In genomic region chr16:10895053-10895946, GRCh38 we compare ENCODE assay signal across 8 cellular contexts. TPM values are rescaled to one million over a fixed set of nuclear protein-coding genes. Genes with fewer than 3 reads are reported as not detected.
DNase-seq lines count a peak whose midpoint lies in the region; ATAC-seq and TF ChIP-seq lines count a peak whose summit lies in the region.

No MANE protein-coding gene starts in this region.

- H3K4me3 ChIP-seq in epithelial cell of esophagus (ENCODE audit: low read length) = no peak overlapping the region

- TF ChIP-seq CTCF in epithelial cell of esophagus (IDR thresholded peaks at IDR 0.05; ENCODE audit: insufficient read depth, low read depth, low read length, missing control alignments) = no peak

- intact Hi-C loops in sciatic nerve (cut with DNase I) = no loop called here

- DNase-seq in NCI-H2107 treated with DMSO at 0.1 percent for 48 hours (lab: John Stamatoyannopoulos, UW; ENCODE audit: unreplicated experiment) (peak; percentile 9), NCI-H2107 (lab: John Stamatoyannopoulos, UW) (no peak), RPMI7951 (ENCODE audit: low read depth) (peak; percentile 32), epithelial cell of esophagus (ENCODE audit: low read depth) (peak; percentile 50), sciatic nerve (ENCODE audit: low spot score) (peak; percentile 68), SW480 (ENCODE audit: low spot score) (no peak)

- peak; percentile 44 for ATAC-seq in sciatic nerve
- ATAC-seq in GM21786 (IDR thresholded peaks at IDR 0.05; ENCODE audit: unreplicated experiment) = no peak
- ATAC-seq in GM21717 (IDR thresholded peaks at IDR 0.05; ENCODE audit: unreplicated experiment) = no peak

RNA-seq across cellular contexts. Expression of gene CIITA, which starts 18.3 kb away (rescaled TPM):
- total RNA-seq in RPMI7951 (2014; rRNA removed; shearing (Covaris generic)) = 0.12 and 0.49 TPM in 2 replicates
- 51.9 TPM for total RNA-seq in sciatic nerve

RNA-seq across cellular contexts. Expression of gene DEXI, which starts 47.0 kb away (rescaled TPM):
- total RNA-seq in RPMI7951 (2014; rRNA removed; shearing (Covaris generic)) = 39.4 and 44.8 TPM in 2 replicates
- 31.7 TPM for total RNA-seq in sciatic nerve

RNA-seq across cellular contexts. Expression of gene CLEC16A, which starts 49.1 kb away (rescaled TPM):
- 8.7 and 8.8 TPM in 2 replicates for total RNA-seq in RPMI7951 (2014; rRNA removed; shearing (Covaris generic))
- total RNA-seq in sciatic nerve = 39.4 TPM

Comparison
In these comparisons a context has a peak if more than half of its experiments do, and no peak if none do; other contexts are left out.
1. DNase-seq: peak in NCI-H2107 treated with DMSO at 0.1 percent for 48 hours (single experiment), RPMI7951 (single experiment), epithelial cell of esophagus (single experiment) and sciatic nerve (single experiment); none in NCI-H2107 (single experiment) and SW480 (single experiment).
2. RNA of gene CIITA, which starts 18.3 kb away (total RNA-seq): 51.9 TPM in sciatic nerve (single experiment); 0.12 to 0.49 TPM in RPMI7951; every median in the first group is over 10 times any median in the second.